Comparison of ENCODE assay signal across 8 cellular contexts in the genomic region with DNA sequence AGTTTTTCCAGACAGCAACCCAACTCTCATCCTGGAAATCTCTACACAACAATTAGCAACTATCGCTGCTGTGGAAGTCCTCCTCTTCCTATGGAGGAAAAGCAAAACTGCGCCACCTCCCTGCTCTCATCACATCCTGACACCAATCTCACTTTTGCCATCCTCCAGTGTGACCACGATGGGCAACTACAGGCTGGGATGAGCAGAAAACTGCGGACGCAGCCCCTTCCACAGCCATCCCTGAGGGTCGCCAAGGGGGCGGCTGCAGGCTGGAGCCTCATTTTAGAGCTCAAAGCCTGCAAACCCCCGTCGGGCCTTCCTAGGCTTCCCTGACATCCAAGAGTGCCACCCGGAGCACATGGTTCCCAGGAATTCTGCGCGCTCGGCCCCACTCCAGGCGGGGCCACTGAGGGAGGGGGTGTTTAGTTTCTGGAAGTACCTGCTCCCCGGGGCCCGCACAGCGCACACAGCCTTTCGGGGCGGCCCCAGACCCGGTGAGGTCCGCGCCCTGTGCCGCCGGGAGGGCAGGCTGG. TPM values are rescaled to one million over a fixed set of nuclear protein-coding genes. Genes with fewer than 3 reads are reported as not detected.
DNase-seq lines count a peak whose midpoint lies in the region; ATAC-seq lines count a peak whose summit lies in the region.

No MANE protein-coding gene starts in this region.

- H3K4me3 ChIP-seq in HUES48 (ENCODE audit: low read depth, low read length), result peak overlapping the region; percentile 76
- peak overlapping the region; percentile 65 for H3K4me3 ChIP-seq in iPS-20b (ENCODE audit: low read length)
- peak overlapping the region; percentile 40 to 59 for H3K4me3 ChIP-seq in stomach smooth muscle (ENCODE audit: low read length in 2 of 2)

- ATAC-seq in sciatic nerve, result no peak
- ATAC-seq in HG03039 (IDR thresholded peaks at IDR 0.05; ENCODE audit: unreplicated experiment), result no peak
- no peak for ATAC-seq in GM21786 (IDR thresholded peaks at IDR 0.05; ENCODE audit: unreplicated experiment)

- intact Hi-C loops in sciatic nerve (cut with DNase I), result no loop called here

- H3K4me1 ChIP-seq in HUES48 (ENCODE audit: control insufficient read depth, insufficient read depth, low read length) (peaks cover 12% of the 10 kb centered on the region), iPS-20b (ENCODE audit: insufficient read depth, low read length) (peaks cover 9% of the 10 kb centered on the region; the same call in 1 of the 2 replicates), stomach smooth muscle (ENCODE audit: control insufficient read depth, insufficient read depth, low read length) (peaks cover 7% of the 10 kb centered on the region)

- H3K27me3 ChIP-seq in HUES48 (ENCODE audit: control insufficient read depth, insufficient read depth, low read length), result peaks cover 7% of the 10 kb centered on the region
- peaks cover 10% of the 10 kb centered on the region; the same call in 1 of the 2 replicates for H3K27me3 ChIP-seq in iPS-20b (ENCODE audit: insufficient read depth, low read length)
- peaks cover 0 to 11% of the 10 kb centered on the region in 2 donors for H3K27me3 ChIP-seq in stomach smooth muscle (ENCODE audit: control insufficient read depth in 1 of 2, insufficient read depth in 2 of 2, low read length in 2 of 2)

- H3K9ac ChIP-seq in HUES48 (ENCODE audit: low read depth, low read length) (no peak overlapping the region), iPS-20b (ENCODE audit: low read depth, low read length) (peak overlapping the region; percentile 39; the same call in 1 of the 2 replicates), stomach smooth muscle (ENCODE audit: low read length in 2 of 2) (peak overlapping the region in 1 of 2 donors; percentile 21)

- H3K9me3 ChIP-seq in HUES48 (ENCODE audit: control insufficient read depth, insufficient read depth, low read length), result no peaks in the 10 kb centered on the region
- H3K9me3 ChIP-seq in iPS-20b (ENCODE audit: insufficient read depth, low read depth, low read length), result no peaks in the 10 kb centered on the region
- H3K9me3 ChIP-seq in stomach smooth muscle (ENCODE audit: control insufficient read depth in 2 of 2, low read length in 2 of 2), result no peaks in the 10 kb centered on the region

- H3K36me3 ChIP-seq in HUES48 (ENCODE audit: control insufficient read depth, insufficient read depth, low read length) (peaks cover 24% of the 10 kb centered on the region), iPS-20b (ENCODE audit: insufficient read depth, low read depth, low read length) (peaks cover 14% of the 10 kb centered on the region), stomach smooth muscle (ENCODE audit: control insufficient read depth in 2 of 2, insufficient read depth in 2 of 2, low read length in 2 of 2) (peaks cover 6 to 8% of the 10 kb centered on the region in 2 donors)

- DNase-seq in ELF-1 (ENCODE audit: low read depth, low spot score), result peak; percentile 50
- peak; percentile 39 for DNase-seq in amniotic epithelial cell (ENCODE audit: low read depth)
- no peak for DNase-seq in sciatic nerve (ENCODE audit: low spot score)

- H3K27ac ChIP-seq in HUES48 (ENCODE audit: low read depth, low read length), result no peak overlapping the region
- no peak overlapping the region for H3K27ac ChIP-seq in iPS-20b (ENCODE audit: low read length)
- H3K27ac ChIP-seq in stomach smooth muscle (ENCODE audit: low read length), result no peak overlapping the region

RNA-seq across cellular contexts. Expression of gene TCFL5, which starts 1.2 kb away (rescaled TPM):
- 14.6 TPM for total RNA-seq in sciatic nerve

RNA-seq across cellular contexts. Expression of gene COL9A3, which starts 43.6 kb away (rescaled TPM):
- total RNA-seq in sciatic nerve, result 69.6 TPM

RNA-seq across cellular contexts. Expression of gene OGFR, which starts 55.8 kb away (rescaled TPM):
- total RNA-seq in sciatic nerve, result 52.7 TPM
